11 cellular contexts compared by ENCODE assay signal in the genomic region with DNA sequence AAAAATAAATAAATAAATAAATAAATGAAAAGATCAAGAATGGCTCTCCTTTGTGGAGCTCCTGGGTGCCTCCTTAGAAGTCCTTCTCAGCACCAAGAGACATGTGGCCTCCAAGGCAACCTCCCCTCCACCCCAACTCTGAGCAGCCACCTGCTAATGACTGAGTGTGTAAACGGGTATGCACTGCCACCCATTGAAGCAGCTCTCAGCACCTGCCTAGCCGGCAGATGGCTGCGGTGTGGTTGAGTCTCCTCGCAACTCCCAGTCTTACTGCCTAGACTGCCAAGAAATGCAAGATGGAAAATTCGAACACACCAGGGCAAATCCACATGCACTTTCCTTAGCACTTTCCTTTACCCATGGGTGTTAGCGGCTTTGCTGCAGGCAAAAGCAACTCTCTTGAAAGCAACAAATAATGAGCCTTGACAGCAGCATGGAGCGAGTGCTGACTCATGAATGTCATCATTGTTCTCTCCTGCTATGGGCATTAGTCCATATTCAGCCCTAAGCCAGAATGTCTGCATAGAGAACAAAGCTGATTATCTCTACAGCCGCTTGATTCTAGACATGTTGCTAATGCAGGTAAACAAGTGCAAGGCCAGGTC.
A peak's percentile ranks its signal among the peaks of the same experiment; 100 is the strongest.
DNase-seq lines count a peak whose midpoint lies in the region; ATAC-seq and TF ChIP-seq lines count a peak whose summit lies in the region.
"Had no signal": no experiment of that assay in that cellular context is flagged by ENCODE, and none has a peak within 500 bp of the region (broad histone marks: within the 10 kb centered on the region; RNA-seq: fewer than 3 reads in every experiment).

No MANE protein-coding gene starts in this region.

- no peak overlapping the region for H3K4me3 ChIP-seq in uterus

- H3K27ac Mint-ChIP-seq in progenitor cell of endocrine pancreas = no peak overlapping the region
- H3K27ac Mint-ChIP-seq: activated CD4-positive, alpha-beta T cell treated with anti-CD3 and anti-CD28 coated beads for 36 hours had no signal

- peaks cover 4% of the 10 kb centered on the region for H3K9me3 Mint-ChIP-seq in progenitor cell of endocrine pancreas (ENCODE audit: low read depth)

- H3K4me1 ChIP-seq in uterus = no peaks in the 10 kb centered on the region

- intact Hi-C loops in uterus (cut with DNase I; ENCODE audit: low total_unique reads) = no loop called here

- peaks cover 16% of the 10 kb centered on the region for H3K4me1 Mint-ChIP-seq in progenitor cell of endocrine pancreas (ENCODE audit: low read depth)
- H3K4me1 Mint-ChIP-seq: activated CD4-positive, alpha-beta T cell treated with anti-CD3 and anti-CD28 coated beads for 36 hours had no signal

- peaks cover 3% of the 10 kb centered on the region for H3K27me3 Mint-ChIP-seq in progenitor cell of endocrine pancreas
- H3K27me3 Mint-ChIP-seq: activated CD4-positive, alpha-beta T cell treated with anti-CD3 and anti-CD28 coated beads for 36 hours had no signal

- no peak overlapping the region for H3K27ac ChIP-seq in uterus

- no peaks in the 10 kb centered on the region for H3K36me3 Mint-ChIP-seq in progenitor cell of endocrine pancreas (ENCODE audit: insufficient read depth)

- no peak for TF ChIP-seq POLR2A in uterus (IDR thresholded peaks at IDR 0.05)

- H3K9me3 ChIP-seq in uterus = no peaks in the 10 kb centered on the region

- no peaks in the 10 kb centered on the region for H3K27me3 ChIP-seq in uterus

- DNase-seq in NCI-H1048 (lab: John Stamatoyannopoulos, UW) = peak; percentile 35
- peak; percentile 55 for DNase-seq in NCI-H510A treated with DMSO at 0.1 percent for 48 hours (lab: John Stamatoyannopoulos, UW)
- DNase-seq in ecto neural progenitor cell (ENCODE audit: low spot score) = peak; percentile 53
- DNase-seq in retina = peak; percentile 81
- no peak for DNase-seq in progenitor cell of endocrine pancreas (ENCODE audit: low spot score, unreplicated experiment)
- no peak for DNase-seq in uterus
- DNase-seq: activated CD4-positive, alpha-beta T cell treated with anti-CD3 and anti-CD28 coated beads for 36 hours; activated gamma-delta T cell treated with Interleukin-2 at 50 U/mL for 16 hours; H7; stimulated activated CD4-positive, alpha-beta T cell treated with anti-CD3 and anti-CD28 coated beads, Interleukin-12 subunit alpha, Interleukin-12 subunit beta, amount 100 ng/mL, for 4 hours had no signal

- H3K36me3 ChIP-seq in uterus = no peaks in the 10 kb centered on the region

- no peak overlapping the region for H3K4me3 Mint-ChIP-seq in progenitor cell of endocrine pancreas (ENCODE audit: low read depth)
- H3K4me3 Mint-ChIP-seq: activated CD4-positive, alpha-beta T cell treated with anti-CD3 and anti-CD28 coated beads for 36 hours had no signal

- no peak for TF ChIP-seq CTCF in progenitor cell of endocrine pancreas (IDR thresholded peaks at IDR 0.05; ENCODE audit: unreplicated experiment)
- TF ChIP-seq CTCF in uterus (IDR thresholded peaks at IDR 0.05) = no peak

- no peak for ATAC-seq in GM18870 (IDR thresholded peaks at IDR 0.05; ENCODE audit: unreplicated experiment)
- ATAC-seq: activated CD4-positive, alpha-beta T cell treated with anti-CD3 and anti-CD28 coated beads for 36 hours had no signal

Comparison
In these comparisons a context has a peak if more than half of its experiments do, and no peak if none do; other contexts are left out.
1. DNase-seq: peak in NCI-H1048 (single experiment), NCI-H510A treated with DMSO at 0.1 percent for 48 hours (single experiment), ecto neural progenitor cell (single experiment) and retina (single experiment); none in progenitor cell of endocrine pancreas (single experiment) and uterus (0 of 2).